Comparison of ENCODE assay signal across 7 cellular contexts in genomic region chr3:170690133-170690981, GRCh38.
A peak's percentile ranks its signal among the peaks of the same experiment; 100 is the strongest.
DNase-seq lines count a peak whose midpoint lies in the region; ATAC-seq and TF ChIP-seq lines count a peak whose summit lies in the region.

No MANE protein-coding gene starts in this region.

- CTCF ChIA-PET in GM10248 (lab: Yijun Ruan, JAX), result interaction anchor here (0.8 to 2.4 kb wide), 6 partner anchors 9 to 280 kb away, joined by 3 to 29 read pairs (median 4); no protein-coding TSS in a partner anchor

- DNase-seq in GM10248 (ENCODE audit: extremely low spot score) (peak; percentile 60), NCI-H774 (lab: John Stamatoyannopoulos, UW) (peak; percentile 47), activated T-cell treated with anti-CD3 and anti-CD28 coated beads for 4 hours (peak; percentile 2), globus pallidus (ENCODE audit: low spot score) (peak; percentile 73), psoas muscle (peak; percentile 69 to 79)
- DNase-seq in central memory CD4-positive, alpha-beta T cell, result no peak

- no peak overlapping the region for H3K4me3 ChIP-seq in psoas muscle

- peaks cover 10% of the 10 kb centered on the region for H3K4me1 ChIP-seq in psoas muscle

- no peaks in the 10 kb centered on the region for H3K9me3 ChIP-seq in psoas muscle

- WGBS in psoas muscle, 3 donors, result 56 to 67% (median 65%) methylated on average over 14 of the region's 14 CpGs

- ATAC-seq in HG02885 (IDR thresholded peaks at IDR 0.05; ENCODE audit: poor library complexity, unreplicated experiment), result peak; percentile 70
- ATAC-seq in psoas muscle, result peak; percentile 71 to 91 (median 80)

- TF ChIP-seq CTCF in GM10248 (IDR thresholded peaks at IDR 0.05; ENCODE audit: control extremely low read depth, extremely low read depth, low read depth, missing control alignments) (peak; percentile 76), psoas muscle (IDR thresholded peaks at IDR 0.05) (peak; percentile 59)

- no peaks in the 10 kb centered on the region for H3K36me3 ChIP-seq in psoas muscle (ENCODE audit: insufficient read depth in 1 of 2, low read depth in 1 of 2)

- intact Hi-C loops in psoas muscle (cut with DNase I), result loop anchor here (2.0 to 10.0 kb wide), 5 partner anchors 146 to 380 kb away; partner anchors contain the start of gene CLDN11 (in 1 of the 2)

- H3K27me3 ChIP-seq in psoas muscle (ENCODE audit: insufficient read depth in 3 of 3, low read length in 2 of 3), result no peaks in the 10 kb centered on the region

- H3K27ac ChIP-seq in psoas muscle, result no peak overlapping the region

- POLR2A ChIA-PET in GM10248 (lab: Yijun Ruan, JAX), result no interaction called here
